16 cellular contexts compared by ENCODE assay signal in genomic region chr22:26923498-26923897, GRCh38.
A peak's percentile ranks its signal among the peaks of the same experiment; 100 is the strongest.
DNase-seq lines count a peak whose midpoint lies in the region; ATAC-seq, FAIRE-seq and TF ChIP-seq lines count a peak whose summit lies in the region.
"Had no signal": no experiment of that assay in that cellular context is flagged by ENCODE, and none has a peak within 500 bp of the region (broad histone marks: within the 10 kb centered on the region; RNA-seq: fewer than 3 reads in every experiment).

No MANE protein-coding gene starts in this region.

- TF ChIP-seq EP300 in H1 (IDR thresholded peaks at IDR 0.05; ENCODE audit: borderline replicate concordance in 1 of 2, low read depth in 2 of 2, low read length in 2 of 2): no peak

- H3K4me1 ChIP-seq in GM23338 (ENCODE audit: insufficient read depth) (peaks cover 13% of the 10 kb centered on the region; the same call in 1 of the 2 replicates), HUES48 (ENCODE audit: control insufficient read depth, insufficient read depth, low read length) (peaks cover 11% of the 10 kb centered on the region), H1 (replicated peaks in 1 of 4; ENCODE audit: control insufficient read depth in 3 of 4, insufficient read depth in 4 of 4, low read length in 3 of 4) (peaks cover 0 to 11% (median 4%) of the 10 kb centered on the region in 4 experiments; a peak in 4 of 7 replicates), mesendoderm (ENCODE audit: control insufficient read depth, low read depth, low read length) (peaks cover 5% of the 10 kb centered on the region)

- H3K56ac ChIP-seq in H1 (replicated peaks; ENCODE audit: insufficient read length, low read depth, low read length): no peak overlapping the region
- H3K56ac ChIP-seq in mesendoderm (ENCODE audit: low read length): no peak overlapping the region

- H3K4me2 ChIP-seq in GM23338 (peak overlapping the region; percentile 39; the same call in 1 of the 2 replicates), H1 (ENCODE audit: insufficient read depth in 1 of 2, low read depth in 2 of 2, low read length in 2 of 2) (peak overlapping the region in 1 of 2 experiments; percentile 48; a peak in 1 of 4 replicates), mesendoderm (ENCODE audit: low read length) (no peak overlapping the region)

- H3K27me3 Mint-ChIP-seq in GM23338 (ENCODE audit: insufficient read depth, low read depth, poor library complexity): no peaks in the 10 kb centered on the region
- H3K27me3 Mint-ChIP-seq: CD4-positive, alpha-beta T cell had no signal

- H3K9ac ChIP-seq in HUES48 (ENCODE audit: low read depth, low read length): no peak overlapping the region
- no peak overlapping the region for H3K9ac ChIP-seq in H1 (replicated peaks in 1 of 4; ENCODE audit: extremely low read depth in 1 of 4, low read depth in 3 of 4, low read length in 3 of 4)
- H3K9ac ChIP-seq in mesendoderm (ENCODE audit: low read length): no peak overlapping the region

- no peak for TF ChIP-seq RAD21 in H1 (IDR thresholded peaks at IDR 0.05 in 1 of 2, conservative IDR thresholded peaks at IDR 0.05 in 1 of 2; ENCODE audit: low read depth in 2 of 2, low read length in 2 of 2)

- CTCF ChIA-PET in H1 (lab: Charles Lee; ENCODE audit: partially characterized antibody): interaction anchor here (1.3 kb wide), 1 partner anchor 11 kb away, joined by 3 read pairs; no protein-coding TSS in a partner anchor

- POLR2A ChIA-PET in H1 (lab: Charles Lee; ENCODE audit: partially characterized antibody): interaction anchor here (1.0 to 1.3 kb wide), 2 partner anchors 19 to 100 kb away, joined by 3 read pairs; no protein-coding TSS in a partner anchor

- 0 out of 2 replicates have a peak, but pooled peaks cover 3% of the 10 kb centered on the region for H3K9me2 ChIP-seq in GM23338 (ENCODE audit: insufficient read depth)

- no peak overlapping the region for H3K27ac Mint-ChIP-seq in GM23338
- H3K27ac Mint-ChIP-seq: B cell; CD4-positive, alpha-beta T cell; HFFc6 had no signal

- WGBS in H1 (ENCODE audit: extremely low coverage in 1 of 2, insufficient coverage in 1 of 2, insufficient read length in 1 of 2, insufficient replicate concordance in 2 of 2, low coverage in 1 of 2, low lambda C conversion rate in 2 of 2, missing lambda C conversion rate in 1 of 2), 2 experiments: 54% methylated on average over 2 of the region's 2 CpGs; no CpG with 5 or more reads in 1 of the 2 experiments
- no CpG with 5 or more reads among the region's 2 CpGs for WGBS in mesendoderm (ENCODE audit: extremely low coverage, insufficient coverage, low lambda C conversion rate)

- peak; percentile 68 for DNase-seq in GM23338 (ENCODE audit: low spot score)
- no peak for DNase-seq in H1 (ENCODE audit: low read depth in 1 of 2, low spot score in 2 of 2)
- peak; percentile 43 for DNase-seq in mesendoderm
- no peak for DNase-seq in RKO (ENCODE audit: low spot score)
- DNase-seq: C1 segment of cervical spinal cord; CD4-positive, alpha-beta T cell; DMS 273 treated with DMSO at 0.1 percent for 48 hours; GOT3; HCEC 1CT; HFFc6 had no signal

- H3K79me1 ChIP-seq in H1 (ENCODE audit: low read depth, low read length) (no peaks in the 10 kb centered on the region), mesendoderm (ENCODE audit: low read length) (no peaks in the 10 kb centered on the region)

- H3K79me2 ChIP-seq in GM23338 (replicated peaks; ENCODE audit: insufficient read depth) (no peaks in the 10 kb centered on the region), H1 (ENCODE audit: control insufficient read depth in 1 of 2, insufficient read depth in 2 of 2, low read length in 2 of 2) (no peaks in the 10 kb centered on the region), mesendoderm (ENCODE audit: control insufficient read depth, insufficient read depth, low read length) (no peaks in the 10 kb centered on the region)

- no peak overlapping the region for H3K14ac ChIP-seq in H1 (ENCODE audit: insufficient read length)

- H2AK5ac ChIP-seq in H1 (ENCODE audit: low read depth, low read length) (no peak overlapping the region), mesendoderm (ENCODE audit: low read length) (no peak overlapping the region)

- no peak for TF ChIP-seq POLR2A in H1 (IDR thresholded peaks at IDR 0.05; ENCODE audit: control extremely low read depth in 1 of 2, low read depth in 2 of 2, low read length in 2 of 2)

- TF ChIP-seq CTCF in GM23338 (conservative IDR thresholded peaks at IDR 0.05; ENCODE audit: low read depth in 2 of 2): no peak
- TF ChIP-seq CTCF in H1 (IDR thresholded peaks at IDR 0.05; ENCODE audit: control extremely low read depth in 1 of 3, insufficient read depth in 1 of 3, low read depth in 1 of 3, low read length in 3 of 3): no peak

- no peak overlapping the region for H3K4me3 Mint-ChIP-seq in GM23338
- H3K4me3 Mint-ChIP-seq: B cell; CD4-positive, alpha-beta T cell; HFFc6 had no signal

- ATAC-seq in GM23338 (peak; percentile 71), SK-N-SH treated with all-trans-retinoic acid at 6 μM for 48 hours (no peak), GM21529 (IDR thresholded peaks at IDR 0.05; ENCODE audit: unreplicated experiment) (no peak)

- H3K4me3 ChIP-seq in GM23338 (no peak overlapping the region), HUES48 (ENCODE audit: low read depth, low read length) (no peak overlapping the region), H1 (ENCODE audit: extremely low read depth in 1 of 4, insufficient read depth in 2 of 4, low read depth in 3 of 4, low read length in 4 of 4) (no peak overlapping the region), mesendoderm (ENCODE audit: low read length) (no peak overlapping the region)

- H4K8ac ChIP-seq in H1 (ENCODE audit: extremely low read depth, insufficient read depth, low read length) (no peak overlapping the region), mesendoderm (ENCODE audit: low read depth, low read length) (no peak overlapping the region)

- H2AFZ ChIP-seq in GM23338 (no peak overlapping the region), H1 (ENCODE audit: low read length) (no peak overlapping the region)

- no peaks in the 10 kb centered on the region for H3F3A ChIP-seq in GM23338 (replicated peaks; ENCODE audit: low read depth)

- H2BK15ac ChIP-seq in H1 (ENCODE audit: low read length): no peak overlapping the region
- H2BK15ac ChIP-seq in mesendoderm (replicated peaks; ENCODE audit: low read depth): no peak overlapping the region

- no peaks in the 10 kb centered on the region for H3K27me3 ChIP-seq in GM23338 (ENCODE audit: insufficient read depth)
- no peaks in the 10 kb centered on the region for H3K27me3 ChIP-seq in HUES48 (ENCODE audit: control insufficient read depth, insufficient read depth, low read length)
- H3K27me3 ChIP-seq in H1 (replicated peaks in 1 of 4; ENCODE audit: control insufficient read depth in 3 of 4, extremely low read depth in 1 of 4, insufficient read depth in 3 of 4, low read length in 3 of 4): peaks cover 0 to 2% (median 0%) of the 10 kb centered on the region in 4 experiments; a peak in 2 of 7 replicates
- H3K27me3 ChIP-seq in mesendoderm (ENCODE audit: insufficient read depth, low read length, poor library complexity): no peaks in the 10 kb centered on the region

- H4K91ac ChIP-seq in H1 (replicated peaks; ENCODE audit: insufficient read length, low read length): no peak overlapping the region

- H3K4ac ChIP-seq in H1 (replicated peaks; ENCODE audit: insufficient read length, low read depth, low read length) (no peak overlapping the region), mesendoderm (ENCODE audit: low read depth, low read length) (no peak overlapping the region)

- no peak overlapping the region for H3K18ac ChIP-seq in H1 (ENCODE audit: extremely low read depth, low read length)
- H3K18ac ChIP-seq in mesendoderm (ENCODE audit: low read length): no peak overlapping the region

- H3K9me3 ChIP-seq in HUES48 (ENCODE audit: control insufficient read depth, insufficient read depth, low read length) (no peaks in the 10 kb centered on the region), H1 (ENCODE audit: insufficient read depth in 2 of 2, low read depth in 1 of 2, low read length in 1 of 2) (no peaks in the 10 kb centered on the region)

- peaks cover 3% of the 10 kb centered on the region; the same call in 2 of the 3 replicates for H3K9me3 Mint-ChIP-seq in GM23338
- H3K9me3 Mint-ChIP-seq: CD4-positive, alpha-beta T cell; HFFc6 had no signal

- no peaks in the 10 kb centered on the region for H3K36me3 Mint-ChIP-seq in GM23338 (ENCODE audit: low read depth)

- no peak overlapping the region for H2BK12ac ChIP-seq in H1 (ENCODE audit: low read depth, low read length)

- H3K27ac ChIP-seq in GM23338 (ENCODE audit: low read depth) (no peak overlapping the region), HUES48 (ENCODE audit: low read depth, low read length) (peak overlapping the region; percentile 6), H1 (ENCODE audit: low read depth, low read length) (no peak overlapping the region), mesendoderm (ENCODE audit: low read depth, low read length) (no peak overlapping the region)

- peak; percentile 66 for FAIRE-seq in H1 (lab: Jason Lieb, UNC)
- FAIRE-seq: A204.1, HTR-8/SVneo had no signal

- no peaks in the 10 kb centered on the region for H4K20me1 ChIP-seq in GM23338 (replicated peaks; ENCODE audit: insufficient read depth)
- H4K20me1 ChIP-seq in H1 (replicated peaks in 1 of 2; ENCODE audit: control insufficient read depth in 1 of 2, insufficient read depth in 2 of 2, low read length in 2 of 2): no peaks in the 10 kb centered on the region

- H4K5ac ChIP-seq in H1 (ENCODE audit: insufficient read length, low read depth, low read length) (no peak overlapping the region), mesendoderm (ENCODE audit: low read length) (no peak overlapping the region)

- H2BK20ac ChIP-seq in H1 (ENCODE audit: low read length): no peak overlapping the region

- no peak overlapping the region for H2BK5ac ChIP-seq in H1 (ENCODE audit: low read depth, low read length)
- H2BK5ac ChIP-seq in mesendoderm (ENCODE audit: low read length): no peak overlapping the region

- H3K4me1 Mint-ChIP-seq in GM23338: peaks cover 19% of the 10 kb centered on the region
- H3K4me1 Mint-ChIP-seq: B cell had no signal

- H2BK120ac ChIP-seq in H1 (replicated peaks; ENCODE audit: low read depth, low read length) (no peak overlapping the region), mesendoderm (ENCODE audit: low read depth, low read length) (no peak overlapping the region)

- H3K23me2 ChIP-seq in H1 (ENCODE audit: low read depth, low read length): no peaks in the 10 kb centered on the region

- H3K36me3 ChIP-seq in GM23338 (ENCODE audit: insufficient read depth) (no peaks in the 10 kb centered on the region), HUES48 (ENCODE audit: control insufficient read depth, insufficient read depth, low read length) (no peaks in the 10 kb centered on the region), H1 (ENCODE audit: control insufficient read depth in 2 of 4, insufficient read depth in 4 of 4, low read length in 3 of 4) (no peaks in the 10 kb centered on the region), mesendoderm (ENCODE audit: control insufficient read depth, insufficient read depth, low read length) (no peaks in the 10 kb centered on the region)

- no peak overlapping the region for H3K23ac ChIP-seq in H1 (ENCODE audit: insufficient read length)
- no peak overlapping the region for H3K23ac ChIP-seq in mesendoderm (ENCODE audit: low read length)

TF ChIP-seq in H1, 55 proteins besides CTCF, POLR2A, EP300 and RAD21 (continues in another document):
- no peak for TF ChIP-seq KDM5A (IDR thresholded peaks at IDR 0.05; ENCODE audit: low read length)

TF ChIP-seq in SK-N-SH treated with all-trans-retinoic acid at 6 μM for 48 hours, 23 proteins besides CTCF, POLR2A, EP300 and RAD21 (continues in another document):
- TF ChIP-seq PPARA (CRISPR knock-in tag; IDR thresholded peaks at IDR 0.05; ENCODE audit: borderline replicate concordance): no peak

Comparison
In these comparisons a context has a peak if more than half of its experiments do, and no peak if none do; other contexts are left out.
1. DNase-seq: peak in GM23338 (single experiment) and mesendoderm (single experiment); none in H1 (0 of 2) and RKO (single experiment).